Comparison of ENCODE assay signal across 23 cellular contexts in genomic region chr2:30926606-30927005, GRCh38.
A peak's percentile ranks its signal among the peaks of the same experiment; 100 is the strongest.
DNase-seq lines count a peak whose midpoint lies in the region; ATAC-seq and TF ChIP-seq lines count a peak whose summit lies in the region.
"Had no signal": no experiment of that assay in that cellular context is flagged by ENCODE, and none has a peak within 500 bp of the region (broad histone marks: within the 10 kb centered on the region; RNA-seq: fewer than 3 reads in every experiment).

No MANE protein-coding gene starts in this region.

- peaks cover 0 to 3% of the 10 kb centered on the region in 2 donors for H3K27me3 Mint-ChIP-seq in natural killer cell treated with Interleukin-12 subunit alpha and Interleukin-12 subunit beta and Interleukin-15 and Interleukin-18, amount 100 ng/mL, for 72 hours
- H3K27me3 Mint-ChIP-seq in natural killer cell (ENCODE audit: low read depth in 2 of 2) (no peaks in the 10 kb centered on the region), CD14-positive monocyte (ENCODE audit: low read depth in 3 of 3) (peaks cover 0 to 2% (median 0%) of the 10 kb centered on the region in 3 donors), osteocyte (ENCODE audit: unreplicated experiment) (no peaks in the 10 kb centered on the region)
- H3K27me3 Mint-ChIP-seq: B cell had no signal

- H3K27ac ChIP-seq in neutrophil (peak overlapping the region; percentile 47), esophagus muscularis mucosa (replicated peaks in 1 of 4) (no peak overlapping the region)
- H3K27ac ChIP-seq: 22Rv1, A549, C4-2B had no signal

- no peak overlapping the region for H3K27ac Mint-ChIP-seq in natural killer cell treated with Interleukin-12 subunit alpha and Interleukin-12 subunit beta and Interleukin-15 and Interleukin-18, amount 100 ng/mL, for 72 hours
- no peak overlapping the region for H3K27ac Mint-ChIP-seq in natural killer cell
- H3K27ac Mint-ChIP-seq in CD14-positive monocyte: no peak overlapping the region
- H3K27ac Mint-ChIP-seq in osteocyte (ENCODE audit: unreplicated experiment): no peak overlapping the region
- H3K27ac Mint-ChIP-seq: B cell; CD4-positive, alpha-beta memory T cell; CD4-positive, CD25-positive, alpha-beta regulatory T cell; CD8-positive, alpha-beta memory T cell had no signal

- 81% methylated on average over 5 of the region's 5 CpGs for WGBS in esophagus muscularis mucosa

- TF ChIP-seq EP300 in esophagus muscularis mucosa (IDR thresholded peaks at IDR 0.05): no peak

- no peaks in the 10 kb centered on the region for H3K9me3 Mint-ChIP-seq in natural killer cell treated with Interleukin-12 subunit alpha and Interleukin-12 subunit beta and Interleukin-15 and Interleukin-18, amount 100 ng/mL, for 72 hours
- H3K9me3 Mint-ChIP-seq in natural killer cell: no peaks in the 10 kb centered on the region
- H3K9me3 Mint-ChIP-seq in CD14-positive monocyte: no peaks in the 10 kb centered on the region
- H3K9me3 Mint-ChIP-seq in osteocyte (ENCODE audit: unreplicated experiment): no peaks in the 10 kb centered on the region
- H3K9me3 Mint-ChIP-seq: CD4-positive, alpha-beta memory T cell; CD4-positive, CD25-positive, alpha-beta regulatory T cell; CD8-positive, alpha-beta memory T cell had no signal

- no peak for ATAC-seq in natural killer cell treated with Interleukin-12 subunit alpha and Interleukin-12 subunit beta and Interleukin-15 and Interleukin-18, amount 100 ng/mL, for 72 hours
- no peak for ATAC-seq in natural killer cell
- ATAC-seq: A549, GM12878 had no signal

- H3K27me3 ChIP-seq in neutrophil: no peaks in the 10 kb centered on the region
- peaks cover 0 to 3% (median 0%) of the 10 kb centered on the region in 4 donors for H3K27me3 ChIP-seq in esophagus muscularis mucosa

- H3K4me3 ChIP-seq in neutrophil (ENCODE audit: low read depth in 1 of 2, low read length in 1 of 2): no peak overlapping the region
- H3K4me3 ChIP-seq in esophagus muscularis mucosa: no peak overlapping the region
- H3K4me3 ChIP-seq: A549, GM12878 had no signal

- peak; percentile 55 for DNase-seq in natural killer cell treated with Interleukin-12 subunit alpha and Interleukin-12 subunit beta and Interleukin-15 and Interleukin-18, amount 100 ng/mL, for 72 hours (ENCODE audit: low spot score)
- DNase-seq in natural killer cell (no peak), CD14-positive monocyte (ENCODE audit: low spot score) (peak; percentile 5), osteocyte (ENCODE audit: extremely low spot score, unreplicated experiment) (no peak), esophagus muscularis mucosa (ENCODE audit: extremely low spot score) (no peak)
- DNase-seq in activated CD4-positive, CD25-positive, alpha-beta regulatory T cell treated with anti-CD3 and anti-CD28 coated beads, Interleukin-2, amount 50 U/mL, for 72 hours: no peak
- DNase-seq: CD4-positive, alpha-beta memory T cell; CD4-positive, CD25-positive, alpha-beta regulatory T cell; CD8-positive, alpha-beta memory T cell; COR-L47; DMS 273 treated with DMSO at 0.1 percent for 48 hours; DMS153; DMS53; DMS79; DND-41; EL; GDM1 had no signal

- no peaks in the 10 kb centered on the region for H3K4me1 Mint-ChIP-seq in natural killer cell treated with Interleukin-12 subunit alpha and Interleukin-12 subunit beta and Interleukin-15 and Interleukin-18, amount 100 ng/mL, for 72 hours (ENCODE audit: low read depth in 2 of 2)
- H3K4me1 Mint-ChIP-seq in natural killer cell: no peaks in the 10 kb centered on the region
- peaks cover 4% of the 10 kb centered on the region for H3K4me1 Mint-ChIP-seq in CD14-positive monocyte
- H3K4me1 Mint-ChIP-seq in osteocyte (ENCODE audit: unreplicated experiment): no peaks in the 10 kb centered on the region
- H3K4me1 Mint-ChIP-seq: B cell; CD4-positive, alpha-beta memory T cell; CD4-positive, CD25-positive, alpha-beta regulatory T cell; CD8-positive, alpha-beta memory T cell had no signal

- TF ChIP-seq CTCF in natural killer cell (IDR thresholded peaks at IDR 0.05) (no peak), CD14-positive monocyte (IDR thresholded peaks at IDR 0.05) (no peak), neutrophil (IDR thresholded peaks at IDR 0.05) (no peak), osteocyte (IDR thresholded peaks at IDR 0.05) (no peak), esophagus muscularis mucosa (IDR thresholded peaks at IDR 0.05) (no peak)

- intact Hi-C loops in natural killer cell (cut with micrococcal nuclease): no loop called here
- intact Hi-C loops in CD14-positive monocyte (cut with micrococcal nuclease): no loop called here
- intact Hi-C loops in esophagus muscularis mucosa (cut with DNase I): no loop called here

- no peak overlapping the region for H3K4me3 Mint-ChIP-seq in natural killer cell treated with Interleukin-12 subunit alpha and Interleukin-12 subunit beta and Interleukin-15 and Interleukin-18, amount 100 ng/mL, for 72 hours
- no peak overlapping the region for H3K4me3 Mint-ChIP-seq in natural killer cell
- no peak overlapping the region for H3K4me3 Mint-ChIP-seq in CD14-positive monocyte
- no peak overlapping the region for H3K4me3 Mint-ChIP-seq in osteocyte (ENCODE audit: unreplicated experiment)
- H3K4me3 Mint-ChIP-seq: B cell; CD4-positive, alpha-beta memory T cell; CD4-positive, CD25-positive, alpha-beta regulatory T cell; CD8-positive, alpha-beta memory T cell had no signal

- no peaks in the 10 kb centered on the region for H3K36me3 Mint-ChIP-seq in natural killer cell treated with Interleukin-12 subunit alpha and Interleukin-12 subunit beta and Interleukin-15 and Interleukin-18, amount 100 ng/mL, for 72 hours
- H3K36me3 Mint-ChIP-seq in natural killer cell (no peaks in the 10 kb centered on the region), CD14-positive monocyte (no peaks in the 10 kb centered on the region), osteocyte (ENCODE audit: unreplicated experiment) (no peaks in the 10 kb centered on the region)
- H3K36me3 Mint-ChIP-seq: CD4-positive, alpha-beta memory T cell; CD4-positive, CD25-positive, alpha-beta regulatory T cell; CD8-positive, alpha-beta memory T cell had no signal

- H3K4me1 ChIP-seq in neutrophil (ENCODE audit: control insufficient read depth in 1 of 2, insufficient read depth in 1 of 2, low read depth in 1 of 2, low read length in 1 of 2) (peaks cover 59 to 64% of the 10 kb centered on the region in 2 experiments), esophagus muscularis mucosa (no peaks in the 10 kb centered on the region)
- H3K4me1 ChIP-seq: A549 had no signal

- H3K36me3 ChIP-seq in neutrophil: peaks cover 6% of the 10 kb centered on the region
- H3K36me3 ChIP-seq in esophagus muscularis mucosa: no peaks in the 10 kb centered on the region

- no peak for TF ChIP-seq POLR2A in esophagus muscularis mucosa (IDR thresholded peaks at IDR 0.05; ENCODE audit: low read depth)

- H3K9me3 ChIP-seq in neutrophil: no peaks in the 10 kb centered on the region
- H3K9me3 ChIP-seq in esophagus muscularis mucosa: no peaks in the 10 kb centered on the region
- H3K9me3 ChIP-seq: A549 had no signal

Comparison
In these comparisons a context has a peak if more than half of its experiments do, and no peak if none do; other contexts are left out.
1. DNase-seq: peak in natural killer cell treated with Interleukin-12 subunit alpha and Interleukin-12 subunit beta and Interleukin-15 and Interleukin-18, amount 100 ng/mL, for 72 hours (single experiment) and CD14-positive monocyte (single experiment); none in natural killer cell (single experiment), activated CD4-positive, CD25-positive, alpha-beta regulatory T cell treated with anti-CD3 and anti-CD28 coated beads, Interleukin-2, amount 50 U/mL, for 72 hours (single experiment), osteocyte (single experiment) and esophagus muscularis mucosa (single experiment).